24 cellular contexts compared by ENCODE assay signal in the genomic region with DNA sequence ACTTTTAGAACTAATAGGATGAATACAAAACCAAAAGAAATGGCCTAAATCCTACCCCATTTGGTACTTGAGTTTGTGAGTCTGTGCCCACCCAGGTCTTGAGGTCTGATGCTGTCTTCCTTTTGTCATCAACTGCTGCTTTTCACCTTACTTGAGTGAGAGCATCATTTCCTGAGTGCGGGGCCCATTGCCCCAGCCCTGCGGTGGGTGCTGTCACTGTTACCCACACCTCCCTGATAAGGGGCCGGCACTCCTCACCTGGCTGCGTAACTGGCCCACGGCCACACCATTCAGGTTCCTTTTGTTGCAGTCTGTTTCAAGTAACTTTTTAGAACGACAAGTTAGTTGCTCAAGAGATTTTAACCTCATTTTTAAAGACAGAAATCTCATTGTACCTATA.
"Had no signal": no experiment of that assay in that cellular context is flagged by ENCODE, and none has a peak within 500 bp of the region (broad histone marks: within the 10 kb centered on the region; RNA-seq: fewer than 3 reads in every experiment).

No MANE protein-coding gene starts in this region.

- H3K27ac Mint-ChIP-seq: mesothelial cell of epicardium; nephron; stimulated activated memory B cell treated with anti-CD40 and anti-IgM and Interleukin-4, amounts not matched to agents 10 μg/mL and 1 μg/mL and 100 μg/mL, for 72 hours; stimulated activated naive CD8-positive, alpha-beta T cell treated with anti-CD3 and anti-CD28 coated beads, Interleukin-15, amount 100 ng/mL, for 72 hours; type B pancreatic cell had no signal

- H3K9me3 Mint-ChIP-seq: mesothelial cell of epicardium; nephron; neural crest cell; stimulated activated memory B cell treated with anti-CD40 and anti-IgM and Interleukin-4, amounts not matched to agents 10 μg/mL and 1 μg/mL and 100 μg/mL, for 72 hours; stimulated activated naive CD8-positive, alpha-beta T cell treated with anti-CD3 and anti-CD28 coated beads, Interleukin-15, amount 100 ng/mL, for 72 hours; type B pancreatic cell had no signal

- H3K27ac ChIP-seq: left ventricle myocardium inferior, pancreas, prostate gland, skin epidermis, tibial nerve, uterus had no signal

- H3K27me3 ChIP-seq: pancreas, tibial nerve, uterus had no signal

- H3K4me3 ChIP-seq: left ventricle myocardium inferior, lung, pancreas, prostate gland, skin epidermis, tibial nerve, uterus had no signal

- DNase-seq: islet precursor cell; left ventricle myocardium inferior; mesendoderm; naive thymus-derived CD4-positive, alpha-beta T cell; pancreas; posterior cingulate gyrus; retina; right cardiac atrium; stimulated activated CD4-positive, alpha-beta T cell treated with anti-CD3 and anti-CD28 coated beads, Interleukin-2, amount 100 ng/mL, for 48 hours; stimulated activated CD4-positive, alpha-beta T cell treated with anti-CD3 and anti-CD28 coated beads, Interleukin-4, amount 100 ng/mL, for 4 hours; stimulated activated CD8-positive, alpha-beta memory T cell treated with anti-CD3 and anti-CD28 coated beads, Interleukin-4, amount 100 ng/mL, for 48 hours; stimulated activated naive CD4-positive, alpha-beta T cell treated with Interleukin-2 at 50 U/mL for 16 hours; stimulated activated naive CD8-positive, alpha-beta T cell treated with anti-CD3 and anti-CD28 coated beads, Interleukin-15, amount 100 ng/mL, for 72 hours; uterus had no signal

- H3K4me1 ChIP-seq: pancreas, prostate gland had no signal

- H3K27me3 Mint-ChIP-seq: naive thymus-derived CD4-positive, alpha-beta T cell; stimulated activated memory B cell treated with anti-CD40 and anti-IgM and Interleukin-4, amounts not matched to agents 10 μg/mL and 1 μg/mL and 100 μg/mL, for 72 hours; stimulated activated naive CD8-positive, alpha-beta T cell treated with anti-CD3 and anti-CD28 coated beads, Interleukin-15, amount 100 ng/mL, for 72 hours; type B pancreatic cell had no signal

- ATAC-seq: naive thymus-derived CD4-positive, alpha-beta T cell; pancreas; sciatic nerve; stimulated activated memory B cell treated with anti-CD40 and anti-IgM and Interleukin-4, amounts not matched to agents 10 μg/mL and 1 μg/mL and 100 μg/mL, for 72 hours; stimulated activated naive CD8-positive, alpha-beta T cell treated with anti-CD3 and anti-CD28 coated beads, Interleukin-15, amount 100 ng/mL, for 72 hours had no signal

- H3K4me3 Mint-ChIP-seq: mesothelial cell of epicardium; naive thymus-derived CD4-positive, alpha-beta T cell; nephron; neural crest cell; stimulated activated memory B cell treated with anti-CD40 and anti-IgM and Interleukin-4, amounts not matched to agents 10 μg/mL and 1 μg/mL and 100 μg/mL, for 72 hours; stimulated activated naive CD8-positive, alpha-beta T cell treated with anti-CD3 and anti-CD28 coated beads, Interleukin-15, amount 100 ng/mL, for 72 hours; type B pancreatic cell had no signal

- H3K9me3 ChIP-seq: left ventricle myocardium inferior, pancreas, prostate gland, tibial nerve, uterus had no signal

- H3K36me3 ChIP-seq: uterus had no signal

- H3K4me1 Mint-ChIP-seq: mesothelial cell of epicardium; nephron; neural crest cell; stimulated activated memory B cell treated with anti-CD40 and anti-IgM and Interleukin-4, amounts not matched to agents 10 μg/mL and 1 μg/mL and 100 μg/mL, for 72 hours; stimulated activated naive CD8-positive, alpha-beta T cell treated with anti-CD3 and anti-CD28 coated beads, Interleukin-15, amount 100 ng/mL, for 72 hours had no signal
